Comparison of ENCODE assay signal across 1 cellular context in the genomic region with DNA sequence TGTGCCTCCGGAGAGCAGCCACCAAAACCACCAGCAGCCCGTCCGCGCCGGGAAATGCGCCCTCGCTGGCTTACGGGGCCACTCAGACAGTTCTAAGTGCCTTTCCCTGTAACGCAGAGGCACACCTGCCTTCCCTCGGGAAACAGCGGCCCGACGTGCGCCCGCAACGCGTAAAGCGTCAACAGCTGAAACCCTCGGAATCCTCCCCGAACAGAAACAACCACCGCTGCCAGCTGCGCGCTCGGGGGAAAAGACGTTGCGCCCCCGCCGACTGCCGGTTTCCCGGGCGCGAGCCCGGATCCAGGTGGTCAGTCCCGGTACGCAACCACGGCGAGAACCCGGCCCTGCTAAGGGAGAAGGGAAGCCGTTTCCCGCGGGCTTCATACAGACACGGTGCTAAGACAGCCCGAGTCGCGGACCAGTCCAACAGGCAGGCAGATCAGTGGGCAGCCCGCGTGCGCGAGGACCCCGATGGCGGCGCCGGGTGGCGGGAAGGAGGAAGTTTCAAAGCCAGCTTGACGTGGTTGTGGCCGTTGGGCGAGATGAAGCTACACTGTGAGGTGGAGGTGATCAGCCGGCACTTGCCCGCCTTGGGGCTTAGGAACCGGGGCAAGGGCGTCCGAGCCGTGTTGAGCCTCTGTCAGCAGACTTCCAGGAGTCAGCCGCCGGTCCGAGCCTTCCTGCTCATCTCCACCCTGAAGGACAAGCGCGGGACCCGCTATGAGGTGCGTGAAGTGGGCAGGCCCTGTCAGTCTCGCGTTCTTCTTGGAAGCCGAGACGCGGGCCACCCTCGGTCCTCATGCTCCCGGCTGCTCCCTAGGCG.
TF ChIP-seq lines count a peak whose summit lies in the region.

A gene with protein sequence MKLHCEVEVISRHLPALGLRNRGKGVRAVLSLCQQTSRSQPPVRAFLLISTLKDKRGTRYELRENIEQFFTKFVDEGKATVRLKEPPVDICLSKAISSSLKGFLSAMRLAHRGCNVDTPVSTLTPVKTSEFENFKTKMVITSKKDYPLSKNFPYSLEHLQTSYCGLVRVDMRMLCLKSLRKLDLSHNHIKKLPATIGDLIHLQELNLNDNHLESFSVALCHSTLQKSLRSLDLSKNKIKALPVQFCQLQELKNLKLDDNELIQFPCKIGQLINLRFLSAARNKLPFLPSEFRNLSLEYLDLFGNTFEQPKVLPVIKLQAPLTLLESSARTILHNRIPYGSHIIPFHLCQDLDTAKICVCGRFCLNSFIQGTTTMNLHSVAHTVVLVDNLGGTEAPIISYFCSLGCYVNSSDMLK (plus strand): TSS at position 462 of the 823 bp plus-strand sequence. CDS start 81 bp downstream, at position 543.

TF ChIP-seq in HepG2, 621 proteins besides CTCF, POLR2A, EP300 and RAD21 (continued from another document and continues in another):
- TF ChIP-seq, protein P1, sequence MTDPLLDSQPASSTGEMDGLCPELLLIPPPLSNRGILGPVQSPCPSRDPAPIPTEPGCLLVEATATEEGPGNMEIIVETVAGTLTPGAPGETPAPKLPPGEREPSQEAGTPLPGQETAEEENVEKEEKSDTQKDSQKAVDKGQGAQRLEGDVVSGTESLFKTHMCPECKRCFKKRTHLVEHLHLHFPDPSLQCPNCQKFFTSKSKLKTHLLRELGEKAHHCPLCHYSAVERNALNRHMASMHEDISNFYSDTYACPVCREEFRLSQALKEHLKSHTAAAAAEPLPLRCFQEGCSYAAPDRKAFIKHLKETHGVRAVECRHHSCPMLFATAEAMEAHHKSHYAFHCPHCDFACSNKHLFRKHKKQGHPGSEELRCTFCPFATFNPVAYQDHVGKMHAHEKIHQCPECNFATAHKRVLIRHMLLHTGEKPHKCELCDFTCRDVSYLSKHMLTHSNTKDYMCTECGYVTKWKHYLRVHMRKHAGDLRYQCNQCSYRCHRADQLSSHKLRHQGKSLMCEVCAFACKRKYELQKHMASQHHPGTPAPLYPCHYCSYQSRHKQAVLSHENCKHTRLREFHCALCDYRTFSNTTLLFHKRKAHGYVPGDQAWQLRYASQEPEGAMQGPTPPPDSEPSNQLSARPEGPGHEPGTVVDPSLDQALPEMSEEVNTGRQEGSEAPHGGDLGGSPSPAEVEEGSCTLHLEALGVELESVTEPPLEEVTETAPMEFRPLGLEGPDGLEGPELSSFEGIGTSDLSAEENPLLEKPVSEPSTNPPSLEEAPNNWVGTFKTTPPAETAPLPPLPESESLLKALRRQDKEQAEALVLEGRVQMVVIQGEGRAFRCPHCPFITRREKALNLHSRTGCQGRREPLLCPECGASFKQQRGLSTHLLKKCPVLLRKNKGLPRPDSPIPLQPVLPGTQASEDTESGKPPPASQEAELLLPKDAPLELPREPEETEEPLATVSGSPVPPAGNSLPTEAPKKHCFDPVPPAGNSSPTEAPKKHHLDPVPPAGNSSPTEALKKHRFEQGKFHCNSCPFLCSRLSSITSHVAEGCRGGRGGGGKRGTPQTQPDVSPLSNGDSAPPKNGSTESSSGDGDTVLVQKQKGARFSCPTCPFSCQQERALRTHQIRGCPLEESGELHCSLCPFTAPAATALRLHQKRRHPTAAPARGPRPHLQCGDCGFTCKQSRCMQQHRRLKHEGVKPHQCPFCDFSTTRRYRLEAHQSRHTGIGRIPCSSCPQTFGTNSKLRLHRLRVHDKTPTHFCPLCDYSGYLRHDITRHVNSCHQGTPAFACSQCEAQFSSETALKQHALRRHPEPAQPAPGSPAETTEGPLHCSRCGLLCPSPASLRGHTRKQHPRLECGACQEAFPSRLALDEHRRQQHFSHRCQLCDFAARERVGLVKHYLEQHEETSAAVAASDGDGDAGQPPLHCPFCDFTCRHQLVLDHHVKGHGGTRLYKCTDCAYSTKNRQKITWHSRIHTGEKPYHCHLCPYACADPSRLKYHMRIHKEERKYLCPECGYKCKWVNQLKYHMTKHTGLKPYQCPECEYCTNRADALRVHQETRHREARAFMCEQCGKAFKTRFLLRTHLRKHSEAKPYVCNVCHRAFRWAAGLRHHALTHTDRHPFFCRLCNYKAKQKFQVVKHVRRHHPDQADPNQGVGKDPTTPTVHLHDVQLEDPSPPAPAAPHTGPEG (CRISPR knock-in tag; IDR thresholded peaks at IDR 0.05) = peak; percentile 43; the same call in 1 of the 2 replicates
- TF ChIP-seq PRDM10 (CRISPR knock-in tag; IDR thresholded peaks at IDR 0.05; ENCODE audit: low read depth) (no peak), HNF4A (CRISPR knock-in tag; IDR thresholded peaks at IDR 0.05) (peak; percentile 23; the same call in 1 of the 2 replicates), SKI (IDR thresholded peaks at IDR 0.05; ENCODE audit: partially characterized antibody) (peak; percentile 64), MAFK (conservative IDR thresholded peaks at IDR 0.05 in 1 of 2, IDR thresholded peaks at IDR 0.05 in 1 of 2; ENCODE audit: low read length in 2 of 2) (no peak), ZNF7 (CRISPR knock-in tag; IDR thresholded peaks at IDR 0.05) (no peak; the same call in 1 of the 2 replicates), ZBTB42 (CRISPR knock-in tag; IDR thresholded peaks at IDR 0.05) (no peak), ZMYM4 (CRISPR knock-in tag; IDR thresholded peaks at IDR 0.05) (peak; percentile 67; the same call in 1 of the 2 replicates), MIER3 (CRISPR knock-in tag; IDR thresholded peaks at IDR 0.05; ENCODE audit: borderline replicate concordance) (peak; percentile 84; the same call in 1 of the 2 replicates), NAIF1 (CRISPR knock-in tag; IDR thresholded peaks at IDR 0.05; ENCODE audit: borderline replicate concordance) (peak; percentile 87; the same call in 1 of the 2 replicates), RFXAP (CRISPR knock-in tag; IDR thresholded peaks at IDR 0.05; ENCODE audit: borderline replicate concordance) (peak; percentile 53), NCOA5 (CRISPR knock-in tag; IDR thresholded peaks at IDR 0.05) (no peak), ZKSCAN8 (CRISPR knock-in tag; IDR thresholded peaks at IDR 0.05; ENCODE audit: borderline replicate concordance) (0 out of 2 replicates have a peak, but pooled peaks have one; percentile 20), ZNF367 (CRISPR knock-in tag; IDR thresholded peaks at IDR 0.05; ENCODE audit: borderline replicate concordance) (no peak), ZNF331 (CRISPR knock-in tag; IDR thresholded peaks at IDR 0.05) (peak; percentile 68; the same call in 1 of the 2 replicates), MZF1 (CRISPR knock-in tag; IDR thresholded peaks at IDR 0.05; ENCODE audit: borderline replicate concordance) (no peak), ZNF446 (CRISPR knock-in tag; IDR thresholded peaks at IDR 0.05) (no peak), ATF6 (CRISPR knock-in tag; conservative IDR thresholded peaks at IDR 0.05) (0 out of 2 replicates have a peak, but pooled peaks have one; percentile 39), MTERF4 (CRISPR knock-in tag; IDR thresholded peaks at IDR 0.05) (peak; percentile 11; the same call in 1 of the 2 replicates), DMAP1 (CRISPR knock-in tag; IDR thresholded peaks at IDR 0.05) (peak; percentile 89), ZMYM3 (CRISPR knock-in tag; IDR thresholded peaks at IDR 0.05) (peak; percentile 73), HDAC6 (IDR thresholded peaks at IDR 0.05; ENCODE audit: low read depth, low read length) (no peak; the same call in 1 of the 2 replicates), ZNF597 (CRISPR knock-in tag; IDR thresholded peaks at IDR 0.05) (no peak), FOXJ3 (CRISPR knock-in tag; IDR thresholded peaks at IDR 0.05; ENCODE audit: borderline replicate concordance) (peak; percentile 44; the same call in 1 of the 2 replicates), ZNF576 (CRISPR knock-in tag; IDR thresholded peaks at IDR 0.05) (peak; percentile 36; the same call in 1 of the 2 replicates)
- TF ChIP-seq, protein P2, sequence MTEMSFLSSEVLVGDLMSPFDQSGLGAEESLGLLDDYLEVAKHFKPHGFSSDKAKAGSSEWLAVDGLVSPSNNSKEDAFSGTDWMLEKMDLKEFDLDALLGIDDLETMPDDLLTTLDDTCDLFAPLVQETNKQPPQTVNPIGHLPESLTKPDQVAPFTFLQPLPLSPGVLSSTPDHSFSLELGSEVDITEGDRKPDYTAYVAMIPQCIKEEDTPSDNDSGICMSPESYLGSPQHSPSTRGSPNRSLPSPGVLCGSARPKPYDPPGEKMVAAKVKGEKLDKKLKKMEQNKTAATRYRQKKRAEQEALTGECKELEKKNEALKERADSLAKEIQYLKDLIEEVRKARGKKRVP (CRISPR knock-in tag; IDR thresholded peaks at IDR 0.05) = peak in 1 of 2 experiments; percentile 59; a peak in 1 of 4 replicates
- TF ChIP-seq, protein P3, sequence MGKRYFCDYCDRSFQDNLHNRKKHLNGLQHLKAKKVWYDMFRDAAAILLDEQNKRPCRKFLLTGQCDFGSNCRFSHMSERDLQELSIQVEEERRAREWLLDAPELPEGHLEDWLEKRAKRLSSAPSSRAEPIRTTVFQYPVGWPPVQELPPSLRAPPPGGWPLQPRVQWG (CRISPR knock-in tag; IDR thresholded peaks at IDR 0.05; ENCODE audit: borderline replicate concordance, low read depth) = no peak
- TF ChIP-seq, protein P4, sequence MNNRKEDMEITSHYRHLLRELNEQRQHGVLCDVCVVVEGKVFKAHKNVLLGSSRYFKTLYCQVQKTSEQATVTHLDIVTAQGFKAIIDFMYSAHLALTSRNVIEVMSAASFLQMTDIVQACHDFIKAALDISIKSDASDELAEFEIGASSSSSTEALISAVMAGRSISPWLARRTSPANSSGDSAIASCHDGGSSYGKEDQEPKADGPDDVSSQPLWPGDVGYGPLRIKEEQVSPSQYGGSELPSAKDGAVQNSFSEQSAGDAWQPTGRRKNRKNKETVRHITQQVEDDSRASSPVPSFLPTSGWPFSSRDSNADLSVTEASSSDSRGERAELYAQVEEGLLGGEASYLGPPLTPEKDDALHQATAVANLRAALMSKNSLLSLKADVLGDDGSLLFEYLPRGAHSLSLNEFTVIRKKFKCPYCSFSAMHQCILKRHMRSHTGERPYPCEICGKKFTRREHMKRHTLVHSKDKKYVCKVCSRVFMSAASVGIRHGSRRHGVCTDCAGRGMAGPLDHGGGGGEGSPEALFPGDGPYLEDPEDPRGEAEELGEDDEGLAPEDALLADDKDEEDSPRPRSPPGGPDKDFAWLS (CRISPR knock-in tag; IDR thresholded peaks at IDR 0.05; ENCODE audit: borderline replicate concordance) = no peak
- TF ChIP-seq, protein P5, sequence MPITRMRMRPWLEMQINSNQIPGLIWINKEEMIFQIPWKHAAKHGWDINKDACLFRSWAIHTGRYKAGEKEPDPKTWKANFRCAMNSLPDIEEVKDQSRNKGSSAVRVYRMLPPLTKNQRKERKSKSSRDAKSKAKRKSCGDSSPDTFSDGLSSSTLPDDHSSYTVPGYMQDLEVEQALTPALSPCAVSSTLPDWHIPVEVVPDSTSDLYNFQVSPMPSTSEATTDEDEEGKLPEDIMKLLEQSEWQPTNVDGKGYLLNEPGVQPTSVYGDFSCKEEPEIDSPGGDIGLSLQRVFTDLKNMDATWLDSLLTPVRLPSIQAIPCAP (CRISPR knock-in tag; IDR thresholded peaks at IDR 0.05; ENCODE audit: low read depth) = peak; percentile 73; the same call in 1 of the 2 replicates
